ENCODE assay signal across 1 cellular context in genomic region chr5:111738118-111738517, GRCh38.
TF ChIP-seq lines count a peak whose summit lies in the region.

No MANE protein-coding gene starts in this region.

TF ChIP-seq in liver, 16 proteins besides CTCF, POLR2A, EP300 and RAD21 (continued from another document):
- TF ChIP-seq ZBTB33 (IDR thresholded peaks at IDR 0.05): no peak
- peak; percentile 47 to 67 for TF ChIP-seq JUND (IDR thresholded peaks at IDR 0.05)
- no peak for TF ChIP-seq TAF1 (conservative IDR thresholded peaks at IDR 0.05)
- peak; percentile 17 for TF ChIP-seq ATF3 (IDR thresholded peaks at IDR 0.05)
- no peak for TF ChIP-seq EGR1 (IDR thresholded peaks at IDR 0.05; ENCODE audit: low read depth in 2 of 2)
- TF ChIP-seq GABPA (IDR thresholded peaks at IDR 0.05 in 1 of 2, conservative IDR thresholded peaks at IDR 0.05 in 1 of 2): no peak
- TF ChIP-seq SP1 (IDR thresholded peaks at IDR 0.05): peak; percentile 76
- peak; percentile 21 for TF ChIP-seq NR2F2 (IDR thresholded peaks at IDR 0.05)
- peak; percentile 35 for TF ChIP-seq MAX (IDR thresholded peaks at IDR 0.05)
- TF ChIP-seq RXRA (IDR thresholded peaks at IDR 0.05): peak; percentile 68 to 75
